21 cellular contexts compared by ENCODE assay signal in genomic region chr22:46391486-46392136, GRCh38. TPM values are rescaled to one million over a fixed set of nuclear protein-coding genes. Genes with fewer than 3 reads are reported as not detected.
DNase-seq lines count a peak whose midpoint lies in the region; ATAC-seq and TF ChIP-seq lines count a peak whose summit lies in the region.
"Had no signal": no experiment of that assay in that cellular context is flagged by ENCODE, and none has a peak within 500 bp of the region (broad histone marks: within the 10 kb centered on the region; RNA-seq: fewer than 3 reads in every experiment).

No MANE protein-coding gene starts in this region.

- H3K4me1 Mint-ChIP-seq in endodermal cell: no peaks in the 10 kb centered on the region

- no peak overlapping the region for H3K4me3 Mint-ChIP-seq in endodermal cell
- H3K4me3 Mint-ChIP-seq: IgD-negative memory B cell had no signal

- H3K4me2 ChIP-seq in GM23248 (ENCODE audit: unreplicated experiment): no peak overlapping the region
- H3K4me2 ChIP-seq: BLaER1 treated with 17β-estradiol and CSF1 and Interleukin-3, amounts not matched to agents 10 nM and 100 nM had no signal

- no peaks in the 10 kb centered on the region for H3K4me1 ChIP-seq in GM23248 (ENCODE audit: insufficient read depth)
- no peaks in the 10 kb centered on the region for H3K4me1 ChIP-seq in endodermal cell (ENCODE audit: control insufficient read depth, insufficient read depth, low read length)
- H3K4me1 ChIP-seq in prostate gland (replicated peaks): peaks cover 6% of the 10 kb centered on the region
- H3K4me1 ChIP-seq: HAP-1 had no signal

- no peak overlapping the region for H3K4me3 ChIP-seq in GM23248
- no peak overlapping the region for H3K4me3 ChIP-seq in endodermal cell (ENCODE audit: low read length)
- no peak overlapping the region for H3K4me3 ChIP-seq in prostate gland
- H3K4me3 ChIP-seq: BLaER1 treated with 17β-estradiol and CSF1 and Interleukin-3, amounts not matched to agents 10 nM and 100 nM; HAP-1 had no signal

- H3K27ac Mint-ChIP-seq in endodermal cell: peak overlapping the region; percentile 74
- H3K27ac Mint-ChIP-seq: IgD-negative memory B cell had no signal

- DNase-seq in GM23248 (no peak), endodermal cell (no peak), left lobe of liver (ENCODE audit: low spot score) (peak; percentile 81), prostate gland (ENCODE audit: low spot score) (no peak), AG08395 (ENCODE audit: low spot score) (no peak), NK-92 (lab: John Stamatoyannopoulos, UW; ENCODE audit: unreplicated experiment) (no peak)
- DNase-seq: DMS79 treated with DMSO at 0.1 percent for 48 hours; Kasumi-1; MM.1S; NCI-H1092; NCI-H146; NCI-H2171; NCI-H446; NK-92 treated with Interleukin-12 subunit alpha and Interleukin-12 subunit beta, amount 100 ng/mL, for 24 hours; SIG-M5 had no signal

- no peaks in the 10 kb centered on the region for H3F3A ChIP-seq in GM23248 (ENCODE audit: insufficient read depth)

- H3K36me3 ChIP-seq in GM23248 (ENCODE audit: low read depth): no peaks in the 10 kb centered on the region
- H3K36me3 ChIP-seq in endodermal cell (ENCODE audit: control insufficient read depth, insufficient read depth, low read length): peaks cover 12% of the 10 kb centered on the region
- no peaks in the 10 kb centered on the region for H3K36me3 ChIP-seq in prostate gland
- H3K36me3 ChIP-seq: HAP-1 had no signal

- in situ Hi-C loops in GM23248 (cut with MboI): no loop called here

- no peaks in the 10 kb centered on the region for H4K20me1 ChIP-seq in GM23248 (ENCODE audit: insufficient read depth)

- peak; percentile 76 for ATAC-seq in left lobe of liver
- ATAC-seq in HG03095 (IDR thresholded peaks at IDR 0.05; ENCODE audit: unreplicated experiment): no peak
- no peak for ATAC-seq in GM19351 (IDR thresholded peaks at IDR 0.05; ENCODE audit: unreplicated experiment)

- peak overlapping the region; percentile 82; the same call in 1 of the 2 replicates for H2AFZ ChIP-seq in GM23248

- 93 to 95% methylated on average over 33 to 36 of the region's 36 CpGs for WGBS in GM23248 (ENCODE audit: low coverage in 1 of 2, low lambda C conversion rate in 2 of 2, missing lambda C conversion rate in 2 of 2), 2 experiments
- 93 to 97% methylated on average over 36 of the region's 36 CpGs for WGBS in endodermal cell (ENCODE audit: insufficient coverage in 1 of 2, insufficient read length in 1 of 2), 2 experiments
- WGBS in prostate gland: 68% methylated on average over 36 of the region's 36 CpGs

- H3K9me2 ChIP-seq in GM23248 (ENCODE audit: insufficient read depth): no peaks in the 10 kb centered on the region

- no peak for TF ChIP-seq CTCF in endodermal cell (conservative IDR thresholded peaks at IDR 0.05)
- TF ChIP-seq CTCF in prostate gland (IDR thresholded peaks at IDR 0.05): no peak

- no peaks in the 10 kb centered on the region for H3K27me3 Mint-ChIP-seq in endodermal cell (ENCODE audit: insufficient read depth)
- H3K27me3 Mint-ChIP-seq: IgD-negative memory B cell had no signal

- H3K36me3 Mint-ChIP-seq in endodermal cell (ENCODE audit: low read depth): peaks cover 23% of the 10 kb centered on the region
- H3K36me3 Mint-ChIP-seq: IgD-negative memory B cell had no signal

- no peaks in the 10 kb centered on the region for H3K9me3 Mint-ChIP-seq in endodermal cell
- H3K9me3 Mint-ChIP-seq: IgD-negative memory B cell had no signal

- no peak for TF ChIP-seq POLR2A in prostate gland (IDR thresholded peaks at IDR 0.05)

- no peaks in the 10 kb centered on the region for H3K9me3 ChIP-seq in GM23248 (ENCODE audit: low read depth)
- H3K9me3 ChIP-seq in endodermal cell (ENCODE audit: control insufficient read depth, low read length): no peaks in the 10 kb centered on the region
- H3K9me3 ChIP-seq in prostate gland: no peaks in the 10 kb centered on the region
- H3K9me3 ChIP-seq: BLaER1 treated with 17β-estradiol and CSF1 and Interleukin-3, amounts not matched to agents 10 nM and 100 nM; HAP-1 had no signal

- H3K27me3 ChIP-seq in GM23248 (replicated peaks; ENCODE audit: insufficient read depth) (no peaks in the 10 kb centered on the region), endodermal cell (ENCODE audit: control insufficient read depth, insufficient read depth, low read length, poor library complexity, severe bottlenecking) (no peaks in the 10 kb centered on the region), prostate gland (replicated peaks; ENCODE audit: insufficient read depth) (no peaks in the 10 kb centered on the region)
- H3K27me3 ChIP-seq: BLaER1 treated with 17β-estradiol and CSF1 and Interleukin-3, amounts not matched to agents 10 nM and 100 nM had no signal

- H3K9ac ChIP-seq in GM23248: no peak overlapping the region
- no peak overlapping the region for H3K9ac ChIP-seq in endodermal cell (ENCODE audit: extremely low read depth, low read length, poor library complexity, severe bottlenecking)
- H3K9ac ChIP-seq: BLaER1 treated with 17β-estradiol and CSF1 and Interleukin-3, amounts not matched to agents 10 nM and 100 nM had no signal

- intact Hi-C loops in prostate gland (cut with DNase I): no loop called here

- no peaks in the 10 kb centered on the region for H3K79me2 ChIP-seq in GM23248 (ENCODE audit: insufficient read depth)

- H3K27ac ChIP-seq in GM23248 (no peak overlapping the region), endodermal cell (ENCODE audit: low read depth, low read length) (no peak overlapping the region), prostate gland (peak overlapping the region; percentile 75 to 78)
- H3K27ac ChIP-seq: BLaER1 treated with 17β-estradiol and CSF1 and Interleukin-3, amounts not matched to agents 10 nM and 100 nM; HL-60 had no signal

RNA-seq across cellular contexts. Expression of gene TRMU, which starts 56.1 kb away (rescaled TPM):
- 38.4 and 41.2 TPM in 2 replicates for total RNA-seq in GM23248 (2014; rRNA removed; shearing (Covaris generic))
- polyA plus RNA-seq in GM23248 (2016; fragmentation: Nextera tagmentation; extraction: Ambion mirVana): 27.0 and 29.5 TPM in 2 replicates
- 10 to 100 TPM; 79.7 to 84.5 TPM for total RNA-seq in endodermal cell
- 53.2 TPM for polyA plus RNA-seq in endodermal cell (2013, experiment 1 of 2)
- 44.8 TPM for polyA plus RNA-seq in endodermal cell (2013, experiment 2 of 2)
- 23.6 TPM for total RNA-seq in left lobe of liver
- total RNA-seq in prostate gland: 10 to 100 TPM; 35.1 to 52.9 TPM

Comparison
In these comparisons a context has a peak if more than half of its experiments do, and no peak if none do; other contexts are left out.
1. H3K27ac ChIP-seq: peak in prostate gland (2 of 2); none in GM23248 (single experiment) and endodermal cell (single experiment).